ENCODE assay signal across 15 cellular contexts in genomic region chr6:144730088-144730640, GRCh38.
A peak's percentile ranks its signal among the peaks of the same experiment; 100 is the strongest.
DNase-seq lines count a peak whose midpoint lies in the region; ATAC-seq and TF ChIP-seq lines count a peak whose summit lies in the region.
"Had no signal": no experiment of that assay in that cellular context is flagged by ENCODE, and none has a peak within 500 bp of the region (broad histone marks: within the 10 kb centered on the region; RNA-seq: fewer than 3 reads in every experiment).

No MANE protein-coding gene starts in this region.

- H3K36me3 Mint-ChIP-seq in GM23338 (ENCODE audit: low read depth) = peaks cover 11% of the 10 kb centered on the region; the same call in 2 of the 3 replicates
- peaks cover 4% of the 10 kb centered on the region for H3K36me3 Mint-ChIP-seq in endothelial cell (ENCODE audit: low read depth, unreplicated experiment)

- H4K20me1 ChIP-seq in GM23338 (replicated peaks; ENCODE audit: insufficient read depth) = no peaks in the 10 kb centered on the region

- peaks cover 25% of the 10 kb centered on the region for H3K4me1 Mint-ChIP-seq in GM23338
- H3K4me1 Mint-ChIP-seq in endothelial cell (ENCODE audit: unreplicated experiment) = no peaks in the 10 kb centered on the region

- H3K27ac ChIP-seq in GM23338 (ENCODE audit: low read depth) (peak overlapping the region; percentile 48; the same call in 1 of the 2 replicates), tibial nerve (no peak overlapping the region)

- H2AFZ ChIP-seq in GM23338 = no peak overlapping the region

- H3K9me2 ChIP-seq in GM23338 (ENCODE audit: insufficient read depth) = no peaks in the 10 kb centered on the region

- peak; percentile 56 for ATAC-seq in GM18517 (IDR thresholded peaks at IDR 0.05; ENCODE audit: unreplicated experiment)
- ATAC-seq in GM23338 = no peak
- ATAC-seq: activated naive CD4-positive, alpha-beta T cell treated with anti-CD3 and anti-CD28 coated beads, Interleukin-2, amount 50 U/mL, for 72 hours had no signal

- no peaks in the 10 kb centered on the region for H3K36me3 ChIP-seq in GM23338 (ENCODE audit: insufficient read depth)
- H3K36me3 ChIP-seq in tibial nerve = peaks cover 0 to 37% (median 0%) of the 10 kb centered on the region in 3 donors

- no peak overlapping the region for H3K4me2 ChIP-seq in GM23338

- TF ChIP-seq CTCF in GM23338 (conservative IDR thresholded peaks at IDR 0.05; ENCODE audit: low read depth in 2 of 2) = no peak
- TF ChIP-seq CTCF in endothelial cell (IDR thresholded peaks at IDR 0.05; ENCODE audit: unreplicated experiment) = no peak
- TF ChIP-seq CTCF in tibial nerve (IDR thresholded peaks at IDR 0.05) = no peak

- no peaks in the 10 kb centered on the region for H3K27me3 ChIP-seq in GM23338 (ENCODE audit: insufficient read depth)
- H3K27me3 ChIP-seq in tibial nerve = no peaks in the 10 kb centered on the region

- no peak for TF ChIP-seq RAD21 in Ishikawa (IDR thresholded peaks at IDR 0.05; ENCODE audit: low read depth)

- DNase-seq in GM23338 (ENCODE audit: low spot score) = no peak
- peak; percentile 69 for DNase-seq in islet precursor cell
- no peak for DNase-seq in endothelial cell (ENCODE audit: low spot score)
- DNase-seq in Kasumi-1 (lab: John Stamatoyannopoulos, UW) = no peak
- no peak for DNase-seq in tibial nerve (ENCODE audit: low spot score in 2 of 2)
- no peak for DNase-seq in SW480 (ENCODE audit: low spot score)
- DNase-seq: head of caudate nucleus, NCI-H1417 treated with DMSO at 0.1 percent for 48 hours, NCI-H774, SHP77 treated with DMSO at 0.1 percent for 48 hours had no signal

- WGBS in tibial nerve, 2 donors = 78% methylated on average over 5 of the region's 5 CpGs

- 0 out of 2 replicates have a peak overlapping the region, but pooled peaks have one; percentile 44 for H3K27ac Mint-ChIP-seq in GM23338
- no peak overlapping the region for H3K27ac Mint-ChIP-seq in endothelial cell (ENCODE audit: unreplicated experiment)
- H3K27ac Mint-ChIP-seq: activated naive CD4-positive, alpha-beta T cell treated with anti-CD3 and anti-CD28 coated beads, Interleukin-2, amount 50 U/mL, for 72 hours; B cell had no signal

- no peaks in the 10 kb centered on the region for H3F3A ChIP-seq in GM23338 (replicated peaks; ENCODE audit: low read depth)

- H3K4me1 ChIP-seq in GM23338 (ENCODE audit: insufficient read depth) (peaks cover 30% of the 10 kb centered on the region), tibial nerve (no peaks in the 10 kb centered on the region)

- H3K4me3 Mint-ChIP-seq in GM23338 = no peak overlapping the region
- no peak overlapping the region for H3K4me3 Mint-ChIP-seq in endothelial cell (ENCODE audit: unreplicated experiment)
- H3K4me3 Mint-ChIP-seq: central memory CD8-positive, alpha-beta T cell had no signal

- H3K4me3 ChIP-seq in GM23338 = no peak overlapping the region
- no peak overlapping the region for H3K4me3 ChIP-seq in tibial nerve

- TF ChIP-seq EP300 in Ishikawa (IDR thresholded peaks at IDR 0.05; ENCODE audit: borderline replicate concordance) (no peak), tibial nerve (IDR thresholded peaks at IDR 0.05) (no peak)

- H3K79me2 ChIP-seq in GM23338 (replicated peaks; ENCODE audit: insufficient read depth) = no peaks in the 10 kb centered on the region

- TF ChIP-seq POLR2A in tibial nerve (IDR thresholded peaks at IDR 0.05) = no peak

- H3K9me3 Mint-ChIP-seq in GM23338 (no peaks in the 10 kb centered on the region; the same call in 2 of the 3 replicates), endothelial cell (ENCODE audit: unreplicated experiment) (no peaks in the 10 kb centered on the region)
- H3K9me3 Mint-ChIP-seq: central memory CD8-positive, alpha-beta T cell had no signal

- no peaks in the 10 kb centered on the region for H3K27me3 Mint-ChIP-seq in GM23338 (ENCODE audit: insufficient read depth, low read depth, poor library complexity)
- H3K27me3 Mint-ChIP-seq in endothelial cell (ENCODE audit: unreplicated experiment) = peaks cover 1% of the 10 kb centered on the region
- H3K27me3 Mint-ChIP-seq: B cell; central memory CD8-positive, alpha-beta T cell had no signal

- H3K9me3 ChIP-seq in tibial nerve = no peaks in the 10 kb centered on the region

TF ChIP-seq in GM23338, 12 proteins besides CTCF, POLR2A, EP300 and RAD21 (continues in another document):
- TF ChIP-seq NANOG (IDR thresholded peaks at IDR 0.05; ENCODE audit: borderline replicate concordance) (no peak), STAT1 (IDR thresholded peaks at IDR 0.05; ENCODE audit: unreplicated experiment) (no peak), ZNF331 (CRISPR knock-in tag; IDR thresholded peaks at IDR 0.05; ENCODE audit: low read depth) (no peak), POLR2AphosphoS5 (IDR thresholded peaks at IDR 0.05; ENCODE audit: low read depth) (no peak), EZH2phosphoT487 (IDR thresholded peaks at IDR 0.05; ENCODE audit: unreplicated experiment) (no peak), CREB1 (CRISPR knock-in tag; IDR thresholded peaks at IDR 0.05; ENCODE audit: low read depth) (no peak), EZH2 (IDR thresholded peaks at IDR 0.05; ENCODE audit: low read depth, unreplicated experiment) (no peak), ZNF114 (CRISPR knock-in tag; IDR thresholded peaks at IDR 0.05) (no peak)

TF ChIP-seq in Ishikawa, 13 proteins besides CTCF, POLR2A, EP300 and RAD21:
- TF ChIP-seq MAX (IDR thresholded peaks at IDR 0.05) = 0 out of 2 replicates have a peak, but pooled peaks have one; percentile 21
- no peak for TF ChIP-seq YY1 (IDR thresholded peaks at IDR 0.05; ENCODE audit: low read depth)
- 0 out of 2 replicates have a peak, but pooled peaks have one; percentile 23 for TF ChIP-seq NFIC (IDR thresholded peaks at IDR 0.05)
TF ChIP-seq in Ishikawa: peak in this region for 2.
